In the genomic region with DNA sequence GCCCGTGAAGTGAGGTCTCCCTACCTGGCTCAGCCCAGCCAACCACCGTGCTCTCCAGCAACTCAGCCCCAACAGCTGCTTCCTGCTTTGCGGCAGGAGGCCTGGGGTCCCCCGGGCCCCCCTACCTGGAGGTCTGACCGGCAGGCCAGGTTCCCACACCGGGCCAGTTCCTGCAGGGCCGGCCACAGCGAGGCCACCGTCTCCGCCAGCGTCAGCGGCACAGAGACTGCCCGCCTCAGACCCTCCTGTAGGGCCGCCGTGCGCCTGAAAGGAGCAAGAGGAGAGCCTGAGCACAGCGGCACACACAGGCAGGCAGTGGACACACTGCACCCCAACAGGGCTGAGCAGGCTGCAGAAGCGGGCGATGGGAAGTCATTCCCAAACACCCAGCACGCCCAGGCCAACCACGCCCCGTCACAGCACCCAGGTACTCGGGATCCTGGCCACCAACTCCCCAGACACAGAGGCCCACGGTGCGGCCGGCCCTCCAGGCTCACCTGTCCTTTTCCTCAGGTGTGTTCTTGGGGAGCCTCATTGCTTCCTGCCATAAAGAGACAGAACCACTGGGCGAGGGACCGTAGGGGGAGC, we compare ENCODE assay signal across 23 cellular contexts. TPM values are rescaled to one million over a fixed set of nuclear protein-coding genes. Genes with fewer than 3 reads are reported as not detected.
DNase-seq lines count a peak whose midpoint lies in the region; ATAC-seq and TF ChIP-seq lines count a peak whose summit lies in the region.
"Had no signal": no experiment of that assay in that cellular context is flagged by ENCODE, and none has a peak within 500 bp of the region (broad histone marks: within the 10 kb centered on the region; RNA-seq: fewer than 3 reads in every experiment).

No MANE protein-coding gene starts in this region.

- intact Hi-C loops in right cardiac atrium (cut with DNase I) = no loop called here
- intact Hi-C loops in Right ventricle myocardium superior (cut with DNase I) = no loop called here
- intact Hi-C loops in CD14-positive monocyte (cut with micrococcal nuclease) = no loop called here

- WGBS in right cardiac atrium = 87% methylated on average over 28 of the region's 28 CpGs
- no CpG with 5 or more reads among the region's 28 CpGs for WGBS in neuronal stem cell (ENCODE audit: extremely low coverage in 2 of 2, insufficient read length in 2 of 2, insufficient replicate concordance in 1 of 2), 2 donors

- no peaks in the 10 kb centered on the region for H3K79me1 ChIP-seq in neuronal stem cell (ENCODE audit: low read depth, low read length)

- H3K27me3 Mint-ChIP-seq in CD14-positive monocyte (ENCODE audit: low read depth in 3 of 3) = peaks cover 0 to 7% (median 7%) of the 10 kb centered on the region in 3 donors

- no peak overlapping the region for H2AFZ ChIP-seq in neuronal stem cell (ENCODE audit: low read length)

- peak overlapping the region; percentile 38 for H3K14ac ChIP-seq in neuronal stem cell (ENCODE audit: low read length)

- H3K4me2 ChIP-seq in neuronal stem cell (ENCODE audit: insufficient read depth, low read length, poor library complexity, severe bottlenecking) = no peak overlapping the region
- H3K4me2 ChIP-seq: BLaER1 had no signal

- H3K4me1 ChIP-seq in right cardiac atrium (ENCODE audit: control insufficient read depth, insufficient read depth, low read length) (no peaks in the 10 kb centered on the region), NT2/D1 (ENCODE audit: insufficient read depth, insufficient read length) (peaks cover 16% of the 10 kb centered on the region), neuronal stem cell (ENCODE audit: control insufficient read depth in 2 of 2, insufficient read depth in 1 of 2, low read depth in 1 of 2, low read length in 2 of 2) (peaks cover 7% of the 10 kb centered on the region in 2 donors)
- H3K4me1 ChIP-seq: HAP-1 had no signal

- peaks cover 0 to 8% (median 4%) of the 10 kb centered on the region in 7 donors for H3K9me3 Mint-ChIP-seq in CD14-positive monocyte
- H3K9me3 Mint-ChIP-seq: CD4-positive, alpha-beta T cell; CD8-positive, alpha-beta memory T cell had no signal

- no peak overlapping the region for H2BK120ac ChIP-seq in neuronal stem cell (ENCODE audit: low read depth, low read length)

- H3K4me3 Mint-ChIP-seq in CD14-positive monocyte = no peak overlapping the region
- H3K4me3 Mint-ChIP-seq: B cell; CD4-positive, alpha-beta T cell; CD8-positive, alpha-beta memory T cell; HFFc6 had no signal

- no peak overlapping the region for H2BK5ac ChIP-seq in neuronal stem cell (ENCODE audit: low read length)

- H2AK5ac ChIP-seq in neuronal stem cell (ENCODE audit: low read depth, low read length) = peak overlapping the region; percentile 61

- no peak overlapping the region for H3K23ac ChIP-seq in neuronal stem cell (ENCODE audit: low read depth, low read length, poor library complexity)

- DNase-seq in right cardiac atrium = peak in 2 of 3 donors; percentile 43 to 53
- DNase-seq in Right ventricle myocardium superior = no peak
- no peak for DNase-seq in NT2/D1 (ENCODE audit: low read depth, low spot score)
- no peak for DNase-seq in left lobe of liver (ENCODE audit: low spot score)
- no peak for DNase-seq in neuronal stem cell (ENCODE audit: low spot score)
- no peak for DNase-seq in iPS-NIHi7 (ENCODE audit: extremely low spot score)
- DNase-seq in CD14-positive monocyte (ENCODE audit: low spot score) = no peak
- DNase-seq: CD4-positive, alpha-beta T cell; CD8-positive, alpha-beta memory T cell; DMS 273 treated with DMSO at 0.1 percent for 48 hours; DMS79; EL; GDM1; GOT3; HFFc6 had no signal

- H3K4me3 ChIP-seq in right cardiac atrium (ENCODE audit: low read length) (no peak overlapping the region), NT2/D1 (ENCODE audit: insufficient read length, low read depth) (no peak overlapping the region), neuronal stem cell (ENCODE audit: low read length in 2 of 2) (no peak overlapping the region)
- H3K4me3 ChIP-seq: BLaER1, GM12878, HAP-1 had no signal

- no peaks in the 10 kb centered on the region for H3K9me3 ChIP-seq in right cardiac atrium (ENCODE audit: control insufficient read depth, low read length)
- peaks cover 8% of the 10 kb centered on the region; the same call in 1 of the 2 replicates for H3K9me3 ChIP-seq in NT2/D1 (ENCODE audit: insufficient read depth, low read length)
- peaks cover 5 to 6% of the 10 kb centered on the region in 2 donors for H3K9me3 ChIP-seq in neuronal stem cell (replicated peaks in 1 of 2; ENCODE audit: control insufficient read depth in 2 of 2, insufficient read depth in 1 of 2, low read depth in 1 of 2, low read length in 2 of 2)

- H3K27me3 ChIP-seq in right cardiac atrium (ENCODE audit: control insufficient read depth, insufficient read depth) (no peaks in the 10 kb centered on the region), NT2/D1 (ENCODE audit: insufficient read depth, insufficient read length) (no peaks in the 10 kb centered on the region), neuronal stem cell (ENCODE audit: control insufficient read depth in 3 of 3, insufficient read depth in 3 of 3, low read depth in 1 of 3, low read length in 3 of 3) (peaks cover 0 to 16% (median 6%) of the 10 kb centered on the region in 3 experiments)
- H3K27me3 ChIP-seq: BLaER1 had no signal

- no peak overlapping the region for H3K27ac Mint-ChIP-seq in CD14-positive monocyte
- H3K27ac Mint-ChIP-seq: B cell; CD4-positive, alpha-beta T cell; CD8-positive, alpha-beta memory T cell; HFFc6 had no signal

- H3K27ac ChIP-seq in right cardiac atrium (ENCODE audit: low read length) (no peak overlapping the region), neuronal stem cell (replicated peaks; ENCODE audit: low read length) (no peak overlapping the region)
- H3K27ac ChIP-seq: 22Rv1, BLaER1, C4-2B had no signal

- ATAC-seq in right cardiac atrium (no peak), Right ventricle myocardium superior (ENCODE audit: poor library complexity) (no peak), left lobe of liver (peak; percentile 4), HG02571 (IDR thresholded peaks at IDR 0.05; ENCODE audit: unreplicated experiment) (no peak)
- ATAC-seq: GM12878 had no signal

- peak overlapping the region; percentile 23 for H4K8ac ChIP-seq in neuronal stem cell (ENCODE audit: low read depth, low read length)

- no peak for TF ChIP-seq CTCF in CD14-positive monocyte (IDR thresholded peaks at IDR 0.05)

- H2BK12ac ChIP-seq in neuronal stem cell (ENCODE audit: low read length) = peak overlapping the region; percentile 6

- H3K4ac ChIP-seq in neuronal stem cell (ENCODE audit: low read length) = no peak overlapping the region

- H3K36me3 ChIP-seq in NT2/D1 (ENCODE audit: insufficient read depth, insufficient read length, low read length) (peaks cover 10% of the 10 kb centered on the region), neuronal stem cell (replicated peaks in 1 of 2; ENCODE audit: control insufficient read depth in 2 of 2, insufficient read depth in 2 of 2, low read length in 2 of 2) (no peaks in the 10 kb centered on the region)
- H3K36me3 ChIP-seq: BLaER1, HAP-1 had no signal

- H3K18ac ChIP-seq in neuronal stem cell (ENCODE audit: low read length) = peak overlapping the region; percentile 65

- H3K36me3 Mint-ChIP-seq in CD14-positive monocyte = no peaks in the 10 kb centered on the region
- H3K36me3 Mint-ChIP-seq: CD8-positive, alpha-beta memory T cell had no signal

- no peak overlapping the region for H2BK15ac ChIP-seq in neuronal stem cell (ENCODE audit: low read length)

- no peak overlapping the region for H4K91ac ChIP-seq in neuronal stem cell (ENCODE audit: low read depth, low read length, poor library complexity)

- H3K4me1 Mint-ChIP-seq in CD14-positive monocyte = peaks cover under 1% of the 10 kb centered on the region

- peak overlapping the region; percentile 22 for H3K9ac ChIP-seq in NT2/D1 (ENCODE audit: insufficient read length, low read depth)
- no peak overlapping the region for H3K9ac ChIP-seq in neuronal stem cell (ENCODE audit: low read depth, low read length, poor library complexity)
- H3K9ac ChIP-seq: BLaER1 had no signal

RNA-seq across cellular contexts. Expression of a gene that starts 16.9 kb away (rescaled TPM):
- total RNA-seq in right cardiac atrium (1 to 10 TPM; 1.6 to 3.5 (median 2.0) TPM), Right ventricle myocardium superior (1.9 TPM), left lobe of liver (668 TPM)
- polyA plus RNA-seq in right cardiac atrium (1.00 TPM), CD14-positive monocyte (not detected)
- polyA plus RNA-seq in neuronal stem cell (2013, experiment 1 of 2) = 2.1 TPM
- polyA plus RNA-seq in neuronal stem cell (2013, experiment 2 of 2) = 2.0 TPM
- total RNA-seq: CD8-positive, alpha-beta memory T cell had no signal
- polyA plus RNA-seq: AG04450; CD8-positive, alpha-beta memory T cell had no signal

RNA-seq across cellular contexts. Expression of a gene that starts 40.6 kb away (rescaled TPM):
- total RNA-seq in right cardiac atrium = 100 to 1,000 TPM; 198 to 323 (median 274) TPM
- 210 TPM for polyA plus RNA-seq in right cardiac atrium
- total RNA-seq in Right ventricle myocardium superior = 191 TPM
- 34.9 TPM for total RNA-seq in left lobe of liver
- 19.3 TPM for polyA plus RNA-seq in neuronal stem cell (2013, experiment 1 of 2)
- 19.1 TPM for polyA plus RNA-seq in neuronal stem cell (2013, experiment 2 of 2)
- polyA plus RNA-seq in CD14-positive monocyte = not detected

RNA-seq across cellular contexts. Expression of a gene that starts 45.8 kb away (rescaled TPM):
- 10 to 100 TPM in 3 of 4 donors, 1 to 10 TPM in 1; 8.8 to 12.0 (median 11.6) TPM for total RNA-seq in right cardiac atrium
- polyA plus RNA-seq in right cardiac atrium = 10.3 TPM
- 6.3 TPM for total RNA-seq in Right ventricle myocardium superior
- total RNA-seq in left lobe of liver = 0.40 TPM
- polyA plus RNA-seq in neuronal stem cell (2013, experiment 1 of 2) = 38.2 TPM
- polyA plus RNA-seq in neuronal stem cell (2013, experiment 2 of 2) = 37.5 TPM
- polyA plus RNA-seq in CD14-positive monocyte = 1 to 10 TPM; 3.3 to 5.8 TPM

Comparison
In these comparisons a context has a peak if more than half of its experiments do, and no peak if none do; other contexts are left out.
1. DNase-seq: peak in right cardiac atrium (2 of 3); none in Right ventricle myocardium superior (single experiment), NT2/D1 (single experiment), left lobe of liver (single experiment), neuronal stem cell (single experiment), iPS-NIHi7 (single experiment) and CD14-positive monocyte (single experiment).
2. RNA of a gene that starts 16.9 kb away (total RNA-seq): 668 TPM in left lobe of liver (single experiment); 1.6 to 3.5 TPM in right cardiac atrium and 1.9 TPM in Right ventricle myocardium superior (single experiment); every median in the first group is over 100 times any median in the second.